In the genomic region with DNA sequence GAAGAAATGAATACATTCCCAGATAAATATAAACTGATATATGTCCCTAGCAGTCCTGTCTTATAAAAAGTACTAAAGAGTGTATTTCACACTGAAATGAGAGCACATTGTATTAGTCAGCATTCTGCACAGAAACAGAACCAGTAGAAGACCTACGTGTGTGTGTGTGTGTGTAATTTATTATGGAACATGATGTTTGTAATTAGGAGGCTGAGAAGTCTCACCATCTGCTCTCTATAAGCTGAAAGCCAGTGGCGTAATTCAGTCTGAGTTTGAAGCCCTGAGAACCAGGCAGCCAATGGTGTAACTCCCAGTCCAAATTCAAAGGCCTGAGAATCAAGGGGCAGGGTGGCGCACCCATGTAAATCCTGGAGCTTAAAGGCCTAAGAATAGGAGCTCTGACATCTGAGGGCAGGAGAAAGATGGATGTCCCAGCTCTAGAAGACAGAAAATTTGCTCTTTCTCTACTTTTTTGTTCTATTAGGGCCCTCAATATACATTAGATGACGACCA, we compare ENCODE assay signal across 22 cellular contexts.
DNase-seq lines count a peak whose midpoint lies in the region; ATAC-seq and TF ChIP-seq lines count a peak whose summit lies in the region.
"Had no signal": no experiment of that assay in that cellular context is flagged by ENCODE, and none has a peak within 500 bp of the region (broad histone marks: within the 10 kb centered on the region; RNA-seq: fewer than 3 reads in every experiment).

No MANE protein-coding gene starts in this region.

- no TSS peak for BruUV-seq in IMR-90 (replicated peaks; lab: Mats Ljungman, UMichigan)

- no peak for TF ChIP-seq POLR2A in IMR-90 (IDR thresholded peaks at IDR 0.05; ENCODE audit: low read depth, low read length)
- TF ChIP-seq POLR2A in stomach (IDR thresholded peaks at IDR 0.05) = no peak

- no CpG with 5 or more reads among the region's 4 CpGs for WGBS in IMR-90 (ENCODE audit: extremely low coverage in 2 of 2, insufficient read length in 1 of 2), 2 experiments
- WGBS in stomach, 5 donors = 79 to 92% (median 84%) methylated on average over 4 of the region's 4 CpGs

- intact Hi-C loops in IMR-90 (cut with micrococcal nuclease) (no loop called here), stomach (cut with DNase I; ENCODE audit: low total_unique reads) (no loop called here), upper lobe of right lung (cut with DNase I) (no loop called here)

- TF ChIP-seq EP300 in stomach (IDR thresholded peaks at IDR 0.05) = no peak

- no peak overlapping the region for H4K8ac ChIP-seq in IMR-90 (ENCODE audit: low read depth in 2 of 2, low read length in 2 of 2)

- no peak overlapping the region for H2BK20ac ChIP-seq in IMR-90 (ENCODE audit: low read depth, low read length)

- H2AK5ac ChIP-seq in IMR-90 (ENCODE audit: low read depth, low read length) = no peak overlapping the region

- no peak overlapping the region for H3K4me3 ChIP-seq in IMR-90 (ENCODE audit: insufficient read depth, low read depth, low read length)
- no peak overlapping the region for H3K4me3 ChIP-seq in fibroblast of mammary gland (ENCODE audit: control insufficient read depth, low read depth, low read length)
- H3K4me3 ChIP-seq in stomach = no peak overlapping the region
- no peak overlapping the region for H3K4me3 ChIP-seq in upper lobe of right lung
- H3K4me3 ChIP-seq: MG63, Peyer's patch had no signal

- H2AFZ ChIP-seq in IMR-90 (replicated peaks; ENCODE audit: low read length, poor library complexity) = peak overlapping the region; percentile 4

- H2AK9ac ChIP-seq in IMR-90 (replicated peaks; ENCODE audit: low read depth, low read length, poor library complexity) = no peak overlapping the region

- H3K36me3 ChIP-seq in IMR-90 (ENCODE audit: control insufficient read depth, insufficient read depth, low read length) = no peaks in the 10 kb centered on the region
- H3K36me3 ChIP-seq in stomach = no peaks in the 10 kb centered on the region
- no peaks in the 10 kb centered on the region for H3K36me3 ChIP-seq in upper lobe of right lung
- H3K36me3 ChIP-seq: BE2C, MG63, Peyer's patch had no signal

- in situ Hi-C loops in IMR-90 (cut with MboI; ENCODE audit: low sequenced_read_pairs) = no loop called here

- ATAC-seq in IMR-90 (ENCODE audit: low read depth) = no peak
- no peak for ATAC-seq in upper lobe of right lung
- ATAC-seq: Right ventricle myocardium inferior had no signal

- TF ChIP-seq RAD21 in IMR-90 (IDR thresholded peaks at IDR 0.05; ENCODE audit: low read length) = no peak

- no peak overlapping the region for H3K9ac ChIP-seq in IMR-90 (ENCODE audit: low read depth, low read length)

- H2BK15ac ChIP-seq in IMR-90 (ENCODE audit: low read depth, low read length) = no peak overlapping the region

- no peak overlapping the region for H3K4ac ChIP-seq in IMR-90 (ENCODE audit: low read depth, low read length)

- CTCF ChIA-PET in IMR-90 (lab: Yijun Ruan, JAX) = no interaction called here

- no peak for TF ChIP-seq CTCF in IMR-90 (conservative IDR thresholded peaks at IDR 0.05; ENCODE audit: low read depth, low read length)
- TF ChIP-seq CTCF in fibroblast of mammary gland (conservative IDR thresholded peaks at IDR 0.05; ENCODE audit: control insufficient read depth, insufficient read depth, low read depth, low read length) = no peak
- TF ChIP-seq CTCF in stomach (IDR thresholded peaks at IDR 0.05) = no peak
- no peak for TF ChIP-seq CTCF in upper lobe of right lung (IDR thresholded peaks at IDR 0.05)

- no peak overlapping the region for H3K4me2 ChIP-seq in IMR-90 (ENCODE audit: low read depth, low read length)

- H3K27ac ChIP-seq in IMR-90 (ENCODE audit: insufficient read depth, low read length) (no peak overlapping the region), stomach (no peak overlapping the region), upper lobe of right lung (no peak overlapping the region)
- H3K27ac ChIP-seq: HL-60, Peyer's patch had no signal

- H4K91ac ChIP-seq in IMR-90 (ENCODE audit: insufficient read depth, low read depth, low read length) = no peak overlapping the region

- H3K56ac ChIP-seq in IMR-90 (ENCODE audit: extremely low read depth, insufficient read depth, low read length) = no peak overlapping the region

- H3K27me3 ChIP-seq in IMR-90 (ENCODE audit: control insufficient read depth, insufficient read depth, low read length) (no peaks in the 10 kb centered on the region), stomach (no peaks in the 10 kb centered on the region), upper lobe of right lung (no peaks in the 10 kb centered on the region)
- H3K27me3 ChIP-seq: BE2C, MG63, Peyer's patch had no signal

- POLR2A ChIA-PET in IMR-90 (lab: Charles Lee; ENCODE audit: unreplicated experiment) = no interaction called here

- H2BK120ac ChIP-seq in IMR-90 (ENCODE audit: low read depth, low read length) = no peak overlapping the region

- H3K79me1 ChIP-seq in IMR-90 (ENCODE audit: low read depth in 1 of 2, low read length in 2 of 2) = no peaks in the 10 kb centered on the region

- no peaks in the 10 kb centered on the region for H3K9me3 ChIP-seq in IMR-90 (ENCODE audit: control insufficient read depth, insufficient read depth, low read length)
- no peaks in the 10 kb centered on the region for H3K9me3 ChIP-seq in stomach
- H3K9me3 ChIP-seq in upper lobe of right lung = no peaks in the 10 kb centered on the region
- H3K9me3 ChIP-seq: BE2C, MG63, Peyer's patch had no signal

- H4K5ac ChIP-seq in IMR-90 (ENCODE audit: low read depth, low read length) = no peak overlapping the region

- no peaks in the 10 kb centered on the region for H3K9me1 ChIP-seq in IMR-90 (ENCODE audit: insufficient read depth, low read length)

- no peak overlapping the region for H3K18ac ChIP-seq in IMR-90 (ENCODE audit: low read depth, low read length)

- H3K4me1 ChIP-seq in IMR-90 (ENCODE audit: control insufficient read depth, insufficient read depth, low read length) = no peaks in the 10 kb centered on the region
- no peaks in the 10 kb centered on the region for H3K4me1 ChIP-seq in stomach
- no peaks in the 10 kb centered on the region for H3K4me1 ChIP-seq in upper lobe of right lung
- H3K4me1 ChIP-seq: BE2C, Peyer's patch had no signal

- H3K23ac ChIP-seq in IMR-90 (ENCODE audit: low read depth, low read length) = no peak overlapping the region

- H2BK5ac ChIP-seq in IMR-90 (ENCODE audit: low read depth, low read length, poor library complexity, severe bottlenecking) = no peak overlapping the region

- dilution Hi-C loops in IMR-90 (cut with HindIII; ENCODE audit: low sequenced_read_pairs, unreplicated experiment) = no loop called here

- no peaks in the 10 kb centered on the region for H4K20me1 ChIP-seq in IMR-90 (ENCODE audit: insufficient read depth, low read length)

- H3K14ac ChIP-seq in IMR-90 (replicated peaks; ENCODE audit: low read depth, low read length) = no peak overlapping the region

- DNase-seq in Ammon's horn (ENCODE audit: low spot score) (peak; percentile 8), IMR-90 (no peak), NCI-H82 (lab: John Stamatoyannopoulos, UW) (peak; percentile 94), fibroblast of mammary gland (ENCODE audit: low read depth) (peak; percentile 34), stomach (no peak), upper lobe of right lung (no peak), SW480 (ENCODE audit: low spot score) (no peak)
- DNase-seq in activated CD8-positive, alpha-beta memory T cell treated with anti-CD3 and anti-CD28 coated beads, Interleukin-2, amount 50 U/mL, for 4 hours = no peak
- DNase-seq: 8988T; BE2C; CD4-positive, alpha-beta memory T cell; DMS79; H7; Kasumi-1; MG63; NCI-H1092 treated with DMSO at 0.1 percent for 48 hours; NCI-H146; NCI-H2227 treated with DMSO at 0.1 percent for 48 hours; NCI-H510A treated with DMSO at 0.1 percent for 48 hours; Peyer's patch had no signal

TF ChIP-seq in IMR-90, 13 proteins besides CTCF, POLR2A, EP300 and RAD21:
- TF ChIP-seq MAZ (IDR thresholded peaks at IDR 0.05; ENCODE audit: borderline replicate concordance, low read depth, low read length) (no peak), CEBPB (IDR thresholded peaks at IDR 0.05; ENCODE audit: low read depth, low read length) (no peak), SMC3 (IDR thresholded peaks at IDR 0.05; ENCODE audit: low read depth, low read length) (no peak), NFE2L2 (IDR thresholded peaks at IDR 0.05; ENCODE audit: low read depth, low read length) (no peak)

Comparison
In these comparisons a context has a peak if more than half of its experiments do, and no peak if none do; other contexts are left out.
1. DNase-seq: peak in Ammon's horn (single experiment), NCI-H82 (single experiment) and fibroblast of mammary gland (single experiment); none in IMR-90 (single experiment), stomach (single experiment), activated CD8-positive, alpha-beta memory T cell treated with anti-CD3 and anti-CD28 coated beads, Interleukin-2, amount 50 U/mL, for 4 hours (single experiment), upper lobe of right lung (single experiment) and SW480 (single experiment).